ENCODE assay signal across 1 cellular context in the genomic region with DNA sequence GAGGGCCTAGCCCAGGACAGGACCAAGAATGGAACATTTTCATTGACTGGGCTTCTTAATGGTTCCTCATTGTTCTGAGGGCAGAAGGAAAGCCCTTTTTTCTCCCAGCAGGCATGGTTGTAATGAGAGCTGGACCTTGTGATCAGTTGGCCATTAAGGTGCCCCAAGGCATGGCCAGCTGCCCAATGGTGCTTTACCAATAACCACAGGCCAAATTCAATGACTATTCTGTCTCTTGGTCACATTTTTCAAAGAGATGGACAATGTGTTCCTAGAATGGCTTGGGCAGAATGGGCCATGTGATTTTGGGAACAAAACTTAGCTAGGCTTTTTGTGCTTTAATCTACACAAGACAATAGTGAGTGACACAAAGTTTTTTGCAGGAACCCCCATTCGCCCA.
TF ChIP-seq lines count a peak whose summit lies in the region.

No MANE protein-coding gene starts in this region.

TF ChIP-seq in H1, 55 proteins besides CTCF, POLR2A, EP300 and RAD21:
- no peak for TF ChIP-seq TBP (IDR thresholded peaks at IDR 0.05; ENCODE audit: low read depth, low read length)
- no peak for TF ChIP-seq HDAC2 (IDR thresholded peaks at IDR 0.05; ENCODE audit: borderline replicate concordance in 1 of 2, low read depth in 2 of 2, low read length in 2 of 2)
- TF ChIP-seq, protein P1, sequence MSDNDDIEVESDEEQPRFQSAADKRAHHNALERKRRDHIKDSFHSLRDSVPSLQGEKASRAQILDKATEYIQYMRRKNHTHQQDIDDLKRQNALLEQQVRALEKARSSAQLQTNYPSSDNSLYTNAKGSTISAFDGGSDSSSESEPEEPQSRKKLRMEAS (IDR thresholded peaks at IDR 0.05): no peak
- no peak for TF ChIP-seq RXRA (IDR thresholded peaks at IDR 0.05; ENCODE audit: insufficient read depth, low read depth, low read length)
- TF ChIP-seq CHD1 (IDR thresholded peaks at IDR 0.05; ENCODE audit: low read depth, low read length): no peak
- no peak for TF ChIP-seq GTF2F1 (IDR thresholded peaks at IDR 0.05; ENCODE audit: borderline replicate concordance, low read depth, low read length)
- no peak for TF ChIP-seq CREB1 (IDR thresholded peaks at IDR 0.05)
- TF ChIP-seq ZNF274 (IDR thresholded peaks at IDR 0.05; ENCODE audit: borderline replicate concordance, extremely low read depth, low read length): no peak
- TF ChIP-seq CBX5 (IDR thresholded peaks at IDR 0.05; ENCODE audit: low read depth, low read length): no peak
- no peak for TF ChIP-seq TAF1 (IDR thresholded peaks at IDR 0.05; ENCODE audit: low read depth, low read length)
- no peak for TF ChIP-seq SP2 (IDR thresholded peaks at IDR 0.05; ENCODE audit: low read length)
- TF ChIP-seq EGR1 (IDR thresholded peaks at IDR 0.05; ENCODE audit: borderline replicate concordance, low read depth, low read length): no peak
- no peak for TF ChIP-seq ATF2 (IDR thresholded peaks at IDR 0.05; ENCODE audit: low read length)
- no peak for TF ChIP-seq CHD2 (IDR thresholded peaks at IDR 0.05; ENCODE audit: low read length)
- TF ChIP-seq NRF1 (IDR thresholded peaks at IDR 0.05; ENCODE audit: low read depth, low read length): no peak
- TF ChIP-seq BRCA1 (IDR thresholded peaks at IDR 0.05; ENCODE audit: low read depth, low read length): no peak
- no peak for TF ChIP-seq BACH1 (IDR thresholded peaks at IDR 0.05; ENCODE audit: low read length)
- no peak for TF ChIP-seq BCL11A (IDR thresholded peaks at IDR 0.05; ENCODE audit: low read depth in 2 of 2, low read length in 2 of 2)
